In the genomic region with DNA sequence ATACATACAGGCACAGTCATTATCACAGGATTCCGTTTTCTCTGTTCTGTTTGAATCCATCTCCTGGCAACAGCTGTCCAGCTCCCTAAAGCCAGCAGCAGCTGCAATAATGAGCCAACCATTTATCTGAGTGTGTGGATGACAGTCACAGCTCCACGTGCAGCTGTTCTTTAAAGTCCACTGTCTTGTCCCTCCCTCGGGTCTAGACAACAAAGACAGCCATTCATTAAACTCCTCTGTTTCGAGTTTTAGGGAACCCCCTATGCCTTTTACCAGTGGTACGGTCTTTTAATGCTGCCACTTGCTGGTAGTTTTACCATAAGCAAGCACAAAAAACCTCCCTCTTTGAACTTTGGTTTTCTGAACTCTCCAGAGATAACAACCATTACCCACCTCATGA, we compare ENCODE assay signal across 13 cellular contexts. TPM values are rescaled to one million over a fixed set of nuclear protein-coding genes. Genes with fewer than 3 reads are reported as not detected.
DNase-seq lines count a peak whose midpoint lies in the region; ATAC-seq and TF ChIP-seq lines count a peak whose summit lies in the region.
"Had no signal": no experiment of that assay in that cellular context is flagged by ENCODE, and none has a peak within 500 bp of the region (broad histone marks: within the 10 kb centered on the region; RNA-seq: fewer than 3 reads in every experiment).

No MANE protein-coding gene starts in this region.

- peak; percentile 22 for DNase-seq in NCI-H2196 (lab: John Stamatoyannopoulos, UW; ENCODE audit: unreplicated experiment)
- DNase-seq in NCI-H2196 treated with DMSO at 0.1 percent for 48 hours (lab: John Stamatoyannopoulos, UW; ENCODE audit: unreplicated experiment), result no peak
- peak; percentile 8 for DNase-seq in NCI-H69 (lab: John Stamatoyannopoulos, UW)
- DNase-seq in glutamatergic neuron, result no peak
- peak in 1 of 2 donors; percentile 39 for DNase-seq in gastrocnemius medialis
- DNase-seq in uterus, result no peak
- DNase-seq in stimulated activated CD4-positive, alpha-beta T cell treated with anti-CD3 and anti-CD28 coated beads, Interleukin-1b, Interleukin-23, amount 100 ng/mL, for 48 hours, result no peak
- DNase-seq: activated T-cell treated with anti-CD3 and anti-CD28 coated beads for 4 hours, amniotic stem cell, lower lobe of right lung had no signal

- H3K27ac ChIP-seq in gastrocnemius medialis, result peak overlapping the region in 2 of 4 donors; percentile 3 to 45
- H3K27ac ChIP-seq in uterus, result no peak overlapping the region
- H3K27ac ChIP-seq: lower lobe of right lung had no signal

- in situ Hi-C loops in gastrocnemius medialis (cut with MboI; ENCODE audit: low sequenced_read_pairs in 4 of 4), result no loop called here

- TF ChIP-seq CTCF in glutamatergic neuron (IDR thresholded peaks at IDR 0.05; ENCODE audit: partially characterized antibody, unreplicated experiment) (no peak), gastrocnemius medialis (IDR thresholded peaks at IDR 0.05 in 4 of 5, conservative IDR thresholded peaks at IDR 0.05 in 1 of 5) (no peak), uterus (IDR thresholded peaks at IDR 0.05) (no peak)

- H3K36me3 ChIP-seq in gastrocnemius medialis, result no peaks in the 10 kb centered on the region
- H3K36me3 ChIP-seq in uterus, result no peaks in the 10 kb centered on the region
- H3K36me3 ChIP-seq: lower lobe of right lung had no signal

- H3K4me1 ChIP-seq in gastrocnemius medialis, result peaks cover 5 to 9% of the 10 kb centered on the region in 2 donors
- H3K4me1 ChIP-seq in uterus, result no peaks in the 10 kb centered on the region

- ATAC-seq in gastrocnemius medialis (peak; percentile 76 to 87), GM21723 (IDR thresholded peaks at IDR 0.05; ENCODE audit: unreplicated experiment) (no peak)
- ATAC-seq: lower lobe of right lung had no signal

- peaks cover 7% of the 10 kb centered on the region for H3K9me3 Mint-ChIP-seq in glutamatergic neuron (ENCODE audit: unreplicated experiment)
- H3K9me3 Mint-ChIP-seq: type B pancreatic cell had no signal

- intact Hi-C loops in gastrocnemius medialis (cut with DNase I; ENCODE audit: low total_unique reads) (no loop called here), uterus (cut with DNase I; ENCODE audit: low total_unique reads) (no loop called here)

- no peak overlapping the region for H3K4me3 Mint-ChIP-seq in glutamatergic neuron (ENCODE audit: unreplicated experiment)
- H3K4me3 Mint-ChIP-seq: type B pancreatic cell had no signal

- H3K27me3 ChIP-seq in gastrocnemius medialis (no peaks in the 10 kb centered on the region), uterus (no peaks in the 10 kb centered on the region)

- H3K4me1 Mint-ChIP-seq in glutamatergic neuron (ENCODE audit: low read depth, unreplicated experiment), result peaks cover 41% of the 10 kb centered on the region

- H3K36me3 Mint-ChIP-seq in glutamatergic neuron (ENCODE audit: unreplicated experiment), result no peaks in the 10 kb centered on the region
- H3K36me3 Mint-ChIP-seq: type B pancreatic cell had no signal

- no peaks in the 10 kb centered on the region for H3K27me3 Mint-ChIP-seq in glutamatergic neuron (ENCODE audit: unreplicated experiment)

- H3K9me3 ChIP-seq in gastrocnemius medialis (no peaks in the 10 kb centered on the region), uterus (no peaks in the 10 kb centered on the region)
- H3K9me3 ChIP-seq: lower lobe of right lung had no signal

- H3K27ac Mint-ChIP-seq in glutamatergic neuron (ENCODE audit: unreplicated experiment), result peak overlapping the region; percentile 45
- H3K27ac Mint-ChIP-seq: type B pancreatic cell had no signal

- no peak overlapping the region for H3K4me3 ChIP-seq in gastrocnemius medialis
- H3K4me3 ChIP-seq in uterus, result no peak overlapping the region
- H3K4me3 ChIP-seq: lower lobe of right lung had no signal

- TF ChIP-seq POLR2A in gastrocnemius medialis (IDR thresholded peaks at IDR 0.05) (no peak), uterus (IDR thresholded peaks at IDR 0.05) (no peak)

RNA-seq across cellular contexts. Expression of gene MSGN1, which starts 16.0 kb away (rescaled TPM):
- total RNA-seq in glutamatergic neuron (ENCODE audit: unreplicated experiment), result not detected
- total RNA-seq in gastrocnemius medialis, result not detected
- not detected for total RNA-seq in uterus
- total RNA-seq: lower lobe of right lung, renal cortical epithelial cell had no signal

RNA-seq across cellular contexts. Expression of gene GEN1, which starts 46.3 kb away (rescaled TPM):
- total RNA-seq in glutamatergic neuron (ENCODE audit: unreplicated experiment) (44.4 TPM), gastrocnemius medialis (1 to 10 TPM in 3 of 4 donors, under 1 TPM in 1; 0.31 to 8.7 (median 2.3) TPM), uterus (10 to 100 TPM in 1 of 4 donors, 1 to 10 TPM in 3; 4.7 to 21.6 (median 6.6) TPM)

RNA-seq across cellular contexts. Expression of gene SMC6, which starts 46.6 kb away (rescaled TPM):
- total RNA-seq in glutamatergic neuron (ENCODE audit: unreplicated experiment) (61.4 TPM), gastrocnemius medialis (10 to 100 TPM in 2 of 4 donors, 1 to 10 TPM in 2; 7.5 to 11.0 (median 9.6) TPM), uterus (10 to 100 TPM in 2 of 4 donors, 1 to 10 TPM in 2; 7.4 to 49.4 (median 15.5) TPM)

Comparison
In these comparisons a context has a peak if more than half of its experiments do, and no peak if none do; other contexts are left out.
1. DNase-seq: peak in NCI-H2196 (single experiment) and NCI-H69 (single experiment); none in NCI-H2196 treated with DMSO at 0.1 percent for 48 hours (single experiment), glutamatergic neuron (single experiment), uterus (0 of 2) and stimulated activated CD4-positive, alpha-beta T cell treated with anti-CD3 and anti-CD28 coated beads, Interleukin-1b, Interleukin-23, amount 100 ng/mL, for 48 hours (single experiment).